ENCODE assay signal across 28 cellular contexts in genomic region chr9:116873441-116873840, GRCh38.
"Had no signal": no experiment of that assay in that cellular context is flagged by ENCODE, and none has a peak within 500 bp of the region (broad histone marks: within the 10 kb centered on the region; RNA-seq: fewer than 3 reads in every experiment).

No MANE protein-coding gene starts in this region.

- H3K9me3 ChIP-seq: prostate gland, uterus had no signal

- ATAC-seq: naive thymus-derived CD4-positive, alpha-beta T cell; natural killer cell treated with Interleukin-12 subunit alpha and Interleukin-12 subunit beta and Interleukin-15 and Interleukin-18, amount 100 ng/mL, for 72 hours; pancreas; right cardiac atrium; sciatic nerve; stimulated activated effector memory CD8-positive, alpha-beta T cell treated with anti-CD3 and anti-CD28 coated beads, Interleukin-12 subunit alpha, Interleukin-12 subunit beta, amount 100 ng/mL, for 72 hours had no signal

- H3K4me3 ChIP-seq: left ventricle myocardium inferior, lung, mucosa of descending colon, pancreas, prostate gland, skin epidermis, spleen, suprapubic skin, thoracic aorta, tibial artery, uterus had no signal

- H3K36me3 ChIP-seq: left ventricle myocardium inferior, pancreas, prostate gland, spleen, suprapubic skin, thoracic aorta, tibial artery, uterus had no signal

- H3K36me3 Mint-ChIP-seq: stimulated activated effector memory CD8-positive, alpha-beta T cell treated with anti-CD3 and anti-CD28 coated beads, Interleukin-12 subunit alpha, Interleukin-12 subunit beta, amount 100 ng/mL, for 72 hours; type B pancreatic cell had no signal

- H3K27me3 Mint-ChIP-seq: natural killer cell treated with Interleukin-12 subunit alpha and Interleukin-12 subunit beta and Interleukin-15 and Interleukin-18, amount 100 ng/mL, for 72 hours; stimulated activated naive CD8-positive, alpha-beta T cell treated with anti-CD3 and anti-CD28 coated beads, Interleukin-15, Interleukin-2, amounts not matched to agents 100 ng/mL and 50 ng/mL, for 24 hours had no signal

- DNase-seq: hypothalamus; immature natural killer cell; kidney; left ventricle myocardium inferior; midbrain; naive thymus-derived CD4-positive, alpha-beta T cell; nucleus accumbens; pancreas; posterior cingulate gyrus; retina; right cardiac atrium; spleen; stimulated activated CD4-positive, alpha-beta T cell treated with anti-CD3 and anti-CD28 coated beads, Interleukin-4, amount 100 ng/mL, for 24 hours; stimulated activated naive CD4-positive, alpha-beta T cell; tibial artery; uterus had no signal

- H3K27ac Mint-ChIP-seq: immature natural killer cell; naive thymus-derived CD4-positive, alpha-beta T cell; natural killer cell treated with Interleukin-12 subunit alpha and Interleukin-12 subunit beta and Interleukin-15 and Interleukin-18, amount 100 ng/mL, for 72 hours; stimulated activated effector memory CD8-positive, alpha-beta T cell treated with anti-CD3 and anti-CD28 coated beads, Interleukin-12 subunit alpha, Interleukin-12 subunit beta, amount 100 ng/mL, for 72 hours; stimulated activated naive CD8-positive, alpha-beta T cell treated with anti-CD3 and anti-CD28 coated beads, Interleukin-15, Interleukin-2, amounts not matched to agents 100 ng/mL and 50 ng/mL, for 24 hours; type B pancreatic cell had no signal

- H3K4me3 Mint-ChIP-seq: immature natural killer cell; naive thymus-derived CD4-positive, alpha-beta T cell; natural killer cell treated with Interleukin-12 subunit alpha and Interleukin-12 subunit beta and Interleukin-15 and Interleukin-18, amount 100 ng/mL, for 72 hours; stimulated activated effector memory CD8-positive, alpha-beta T cell treated with anti-CD3 and anti-CD28 coated beads, Interleukin-12 subunit alpha, Interleukin-12 subunit beta, amount 100 ng/mL, for 72 hours; stimulated activated naive CD8-positive, alpha-beta T cell treated with anti-CD3 and anti-CD28 coated beads, Interleukin-15, Interleukin-2, amounts not matched to agents 100 ng/mL and 50 ng/mL, for 24 hours; type B pancreatic cell had no signal

- FAIRE-seq: islet of Langerhans, kidney, pancreas had no signal

- H3K4me1 Mint-ChIP-seq: immature natural killer cell; naive thymus-derived CD4-positive, alpha-beta T cell; stimulated activated effector memory CD8-positive, alpha-beta T cell treated with anti-CD3 and anti-CD28 coated beads, Interleukin-12 subunit alpha, Interleukin-12 subunit beta, amount 100 ng/mL, for 72 hours had no signal

- H3K27ac ChIP-seq: left ventricle myocardium inferior, pancreas, prostate gland, skin epidermis, spleen, suprapubic skin, thoracic aorta, tibial artery, uterus had no signal

- H3K4me1 ChIP-seq: left ventricle myocardium inferior, pancreas, prostate gland, spleen, suprapubic skin, tibial artery, uterus had no signal

- H3K27me3 ChIP-seq: pancreas, spleen, suprapubic skin, tibial artery, uterus had no signal
